ENCODE assay signal across 18 cellular contexts in the genomic region with DNA sequence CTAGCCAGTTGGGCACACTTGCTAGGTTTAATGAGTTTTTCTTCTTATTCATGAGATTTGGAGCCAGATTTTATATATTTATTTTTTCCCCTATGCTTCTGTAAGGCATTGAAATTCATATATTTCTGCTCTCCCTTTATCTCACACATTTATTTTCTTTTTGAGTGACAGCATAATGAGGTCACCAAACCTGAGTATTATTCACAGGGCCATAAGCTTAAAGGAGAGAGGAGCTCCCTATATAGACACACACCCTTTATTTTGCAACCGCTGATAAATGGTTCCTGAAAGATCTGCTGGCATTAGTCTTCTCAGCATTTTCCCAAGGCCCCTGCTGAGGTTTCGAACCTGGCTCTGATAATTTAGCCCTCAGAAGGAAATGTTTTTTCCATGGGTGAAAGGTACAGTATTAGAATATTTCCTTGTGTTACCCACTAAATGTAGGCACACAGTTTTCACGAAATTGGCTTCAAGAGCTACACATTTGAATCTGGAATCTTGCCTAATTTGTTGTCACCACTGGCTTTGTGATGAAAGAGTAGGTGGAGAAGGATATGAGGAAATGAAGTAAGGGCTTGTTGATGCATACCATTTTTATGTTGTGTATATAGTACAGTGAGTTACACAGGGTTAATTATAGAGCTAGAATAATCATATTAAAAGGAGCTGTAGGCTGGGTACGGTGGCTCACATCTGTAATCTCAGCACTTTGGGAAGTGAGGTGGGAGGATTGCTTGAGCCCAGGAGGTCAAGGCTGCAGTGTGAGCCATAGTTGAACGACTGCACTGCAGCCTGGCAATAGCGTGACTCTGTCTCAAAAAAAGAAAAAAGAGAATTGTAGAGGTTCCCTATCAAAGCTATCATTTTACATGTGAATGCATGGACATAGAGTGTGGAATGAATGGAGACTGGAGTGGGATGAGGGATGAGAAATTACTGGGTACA. TPM values are rescaled to one million over a fixed set of nuclear protein-coding genes. Genes with fewer than 3 reads are reported as not detected.
DNase-seq lines count a peak whose midpoint lies in the region; ATAC-seq and TF ChIP-seq lines count a peak whose summit lies in the region.
"Had no signal": no experiment of that assay in that cellular context is flagged by ENCODE, and none has a peak within 500 bp of the region (broad histone marks: within the 10 kb centered on the region; RNA-seq: fewer than 3 reads in every experiment).

No MANE protein-coding gene starts in this region.

- H3K4me3 Mint-ChIP-seq in brain (no peak overlapping the region), endothelial cell (ENCODE audit: unreplicated experiment) (no peak overlapping the region)
- H3K4me3 Mint-ChIP-seq: activated B cell treated with CpG ODN at 0.5 μM for 24 hours; effector memory CD8-positive, alpha-beta T cell; T-cell had no signal

- H3K36me3 Mint-ChIP-seq in brain (peaks cover 40% of the 10 kb centered on the region), endothelial cell (ENCODE audit: low read depth, unreplicated experiment) (peaks cover 3% of the 10 kb centered on the region)

- H3K27ac Mint-ChIP-seq in brain (peak overlapping the region in 4 of 5 experiments; percentile 2 to 54 (median 25)), endothelial cell (ENCODE audit: unreplicated experiment) (no peak overlapping the region)
- H3K27ac Mint-ChIP-seq: T-cell had no signal

- H3K9me3 Mint-ChIP-seq in brain (no peaks in the 10 kb centered on the region), endothelial cell (ENCODE audit: unreplicated experiment) (no peaks in the 10 kb centered on the region)
- H3K9me3 Mint-ChIP-seq: activated B cell treated with CpG ODN at 0.5 μM for 24 hours; effector memory CD8-positive, alpha-beta T cell; T-cell had no signal

- no peak overlapping the region for H3K4me3 ChIP-seq in HAP-1
- peak overlapping the region; percentile 21 to 26 for H3K4me3 ChIP-seq in neutrophil (ENCODE audit: low read depth in 1 of 2, low read length in 1 of 2)
- H3K4me3 ChIP-seq: MG63, right lobe of liver had no signal

- peaks cover 42% of the 10 kb centered on the region for H3K4me1 Mint-ChIP-seq in brain
- H3K4me1 Mint-ChIP-seq in endothelial cell (ENCODE audit: unreplicated experiment): peaks cover 9% of the 10 kb centered on the region

- H3K27me3 ChIP-seq in HAP-1 (ENCODE audit: low read depth): no peaks in the 10 kb centered on the region
- H3K27me3 ChIP-seq in neutrophil: no peaks in the 10 kb centered on the region
- H3K27me3 ChIP-seq: MG63, right lobe of liver had no signal

- in situ Hi-C loops in HAP-1 (cut with MboI; ENCODE audit: low sequenced_read_pairs): no loop called here

- H3K4me1 ChIP-seq in HAP-1 (peaks cover 34% of the 10 kb centered on the region), neutrophil (ENCODE audit: control insufficient read depth in 1 of 2, insufficient read depth in 1 of 2, low read depth in 1 of 2, low read length in 1 of 2) (peaks cover 79 to 84% of the 10 kb centered on the region in 2 experiments)

- DNase-seq in HAP-1 (ENCODE audit: low spot score in 2 of 2) (peak; percentile 54 to 87), NOMO-1 (lab: John Stamatoyannopoulos, UW; ENCODE audit: unreplicated experiment in 2 of 2) (peak; percentile 74 to 78), endothelial cell (ENCODE audit: low spot score) (no peak), midbrain (lab: John Stamatoyannopoulos, UW) (no peak), dermis blood vessel endothelial cell (no peak)
- DNase-seq: activated B cell treated with CpG ODN at 0.5 μM for 24 hours; central memory CD4-positive, alpha-beta T cell; effector memory CD8-positive, alpha-beta T cell; NCI-H2081 treated with DMSO at 0.1 percent for 48 hours; right lobe of liver; stimulated activated CD4-positive, alpha-beta T cell treated with anti-CD3 and anti-CD28 coated beads, Interleukin-2, amount 100 ng/mL, for 24 hours; substantia nigra; T-cell had no signal

- H3K36me3 ChIP-seq in HAP-1 (replicated peaks): peaks cover 38% of the 10 kb centered on the region
- no peaks in the 10 kb centered on the region for H3K36me3 ChIP-seq in neutrophil

- no peak for ATAC-seq in GM18511 (IDR thresholded peaks at IDR 0.05; ENCODE audit: unreplicated experiment)
- ATAC-seq: effector memory CD8-positive, alpha-beta T cell; HCT116; right lobe of liver; T-cell had no signal

- peak overlapping the region; percentile 78 for H3K27ac ChIP-seq in neutrophil
- H3K27ac ChIP-seq: right lobe of liver had no signal

- no peaks in the 10 kb centered on the region for H3K9me3 ChIP-seq in HAP-1
- H3K9me3 ChIP-seq in neutrophil: no peaks in the 10 kb centered on the region
- H3K9me3 ChIP-seq: MG63, right lobe of liver had no signal

- H3K27me3 Mint-ChIP-seq in brain (no peaks in the 10 kb centered on the region), endothelial cell (ENCODE audit: unreplicated experiment) (peaks cover 4% of the 10 kb centered on the region)
- H3K27me3 Mint-ChIP-seq: activated B cell treated with CpG ODN at 0.5 μM for 24 hours; effector memory CD8-positive, alpha-beta T cell; T-cell had no signal

- TF ChIP-seq CTCF in brain (conservative IDR thresholded peaks at IDR 0.05): no peak
- no peak for TF ChIP-seq CTCF in neutrophil (IDR thresholded peaks at IDR 0.05)
- no peak for TF ChIP-seq CTCF in endothelial cell (IDR thresholded peaks at IDR 0.05; ENCODE audit: unreplicated experiment)

RNA-seq across cellular contexts. Expression of a gene that starts 6.5 kb away (rescaled TPM):
- polyA plus RNA-seq in brain (ENCODE audit: insufficient read depth, low read depth, low replicate concordance): 12.1 TPM
- total RNA-seq in endothelial cell (ENCODE audit: unreplicated experiment) (41.8 TPM), dermis blood vessel endothelial cell (31.1 and 40.2 TPM in 2 replicates)

RNA-seq across cellular contexts. Expression of a gene that starts 6.6 kb away (rescaled TPM):
- 12.3 TPM for polyA plus RNA-seq in brain (ENCODE audit: insufficient read depth, low read depth, low replicate concordance)
- 12.1 TPM for total RNA-seq in endothelial cell (ENCODE audit: unreplicated experiment)
- 10.0 and 11.2 TPM in 2 replicates for total RNA-seq in dermis blood vessel endothelial cell

Comparison
In these comparisons a context has a peak if more than half of its experiments do, and no peak if none do; other contexts are left out.
1. DNase-seq: peak in HAP-1 (2 of 2) and NOMO-1 (2 of 2); none in endothelial cell (single experiment), midbrain (single experiment) and dermis blood vessel endothelial cell (single experiment).